In the genomic region with DNA sequence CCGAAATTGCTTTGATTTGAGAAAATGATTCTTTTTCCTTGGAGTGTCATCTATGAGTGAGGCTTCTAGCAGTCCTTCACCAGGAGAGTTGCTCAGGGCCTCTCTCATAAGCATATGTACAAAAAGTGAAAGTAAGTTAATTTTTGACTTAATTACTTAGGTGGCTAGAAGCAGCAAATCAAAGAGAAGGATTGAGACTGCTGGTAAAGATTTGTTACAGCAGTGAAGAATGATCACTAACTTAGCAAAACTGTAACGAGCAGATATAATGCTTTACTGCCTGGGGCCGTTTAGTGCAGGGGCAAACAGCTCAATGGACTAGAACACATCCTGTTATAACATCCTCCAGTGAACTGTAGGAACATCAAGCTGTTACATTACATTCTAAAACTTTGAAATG, we compare ENCODE assay signal across 21 cellular contexts.
DNase-seq lines count a peak whose midpoint lies in the region; ATAC-seq, FAIRE-seq and TF ChIP-seq lines count a peak whose summit lies in the region.
"Had no signal": no experiment of that assay in that cellular context is flagged by ENCODE, and none has a peak within 500 bp of the region (broad histone marks: within the 10 kb centered on the region; RNA-seq: fewer than 3 reads in every experiment).

No MANE protein-coding gene starts in this region.

- no peak for FAIRE-seq in HepG2 (lab: Jason Lieb, UNC)
- FAIRE-seq: A549 had no signal

- H3K14ac ChIP-seq in IMR-90 (replicated peaks; ENCODE audit: low read depth, low read length) = no peak overlapping the region

- no peak overlapping the region for H3K18ac ChIP-seq in IMR-90 (ENCODE audit: low read depth, low read length)

- no peak for DNase-seq in activated CD8-positive, alpha-beta T cell treated with anti-CD3 and anti-CD28 coated beads, Interleukin-2, amount 10 ng/mL, durations not matched to agents 7 days and 5 days
- DNase-seq in activated CD8-positive, alpha-beta T cell treated with anti-CD3 and anti-CD28 coated beads for 36 hours = no peak
- DNase-seq in IMR-90 (no peak), neural progenitor cell (ENCODE audit: low spot score) (no peak), psoas muscle (no peak), HepG2 (ENCODE audit: low spot score) (no peak), T-helper 17 cell (no peak)
- DNase-seq: C1 segment of cervical spinal cord; erythroblast; Kasumi-1; NCI-H1417; NCI-H526 treated with DMSO at 0.1 percent for 48 hours; right lobe of liver; SIG-M5; stimulated activated naive CD8-positive, alpha-beta T cell treated with anti-CD3 and anti-CD28 coated beads, Interleukin-15, Interleukin-2, amounts not matched to agents 100 U/mL and 50 U/mL, for 24 hours; transverse colon had no signal

- peaks cover 5% of the 10 kb centered on the region for H3K4me1 Mint-ChIP-seq in activated CD8-positive, alpha-beta T cell treated with anti-CD3 and anti-CD28 coated beads, Interleukin-2, amount 10 ng/mL, durations not matched to agents 7 days and 5 days (ENCODE audit: low read depth)
- H3K4me1 Mint-ChIP-seq in activated CD8-positive, alpha-beta T cell treated with anti-CD3 and anti-CD28 coated beads for 36 hours (ENCODE audit: low read depth) = peaks cover 7% of the 10 kb centered on the region
- H3K4me1 Mint-ChIP-seq in neural progenitor cell (peaks cover 12% of the 10 kb centered on the region), T-helper 17 cell (peaks cover 13% of the 10 kb centered on the region)

- no peaks in the 10 kb centered on the region for H3K79me1 ChIP-seq in IMR-90 (ENCODE audit: low read depth in 1 of 2, low read length in 2 of 2)

- H3K27me3 ChIP-seq in IMR-90 (ENCODE audit: control insufficient read depth, insufficient read depth, low read length) (no peaks in the 10 kb centered on the region), neural progenitor cell (no peaks in the 10 kb centered on the region), psoas muscle (ENCODE audit: insufficient read depth in 3 of 3, low read length in 2 of 3) (peaks cover 0 to 4% (median 0%) of the 10 kb centered on the region in 3 donors), HepG2 (ENCODE audit: control insufficient read depth in 1 of 2, insufficient read depth in 2 of 2, low read length in 2 of 2) (no peaks in the 10 kb centered on the region; a peak in 1 of 5 replicates)
- H3K27me3 ChIP-seq: gastroesophageal sphincter, right lobe of liver, transverse colon had no signal

- no peak for TF ChIP-seq CTCF in activated CD8-positive, alpha-beta T cell treated with anti-CD3 and anti-CD28 coated beads for 36 hours (IDR thresholded peaks at IDR 0.05)
- TF ChIP-seq CTCF in IMR-90 (conservative IDR thresholded peaks at IDR 0.05; ENCODE audit: low read depth, low read length) (no peak), neural progenitor cell (IDR thresholded peaks at IDR 0.05) (no peak), psoas muscle (IDR thresholded peaks at IDR 0.05) (no peak), HepG2 (CRISPR knock-in tag; IDR thresholded peaks at IDR 0.05) (no peak)

- no peaks in the 10 kb centered on the region for H3K9me3 ChIP-seq in IMR-90 (ENCODE audit: control insufficient read depth, insufficient read depth, low read length)
- no peaks in the 10 kb centered on the region for H3K9me3 ChIP-seq in neural progenitor cell (ENCODE audit: low read depth)
- no peaks in the 10 kb centered on the region for H3K9me3 ChIP-seq in psoas muscle
- H3K9me3 ChIP-seq in HepG2 (ENCODE audit: low read length) = no peaks in the 10 kb centered on the region
- no peaks in the 10 kb centered on the region for H3K9me3 ChIP-seq in T-helper 17 cell (ENCODE audit: control insufficient read depth, low read length, poor library complexity, severe bottlenecking)
- H3K9me3 ChIP-seq: A549, gastroesophageal sphincter, right lobe of liver, transverse colon had no signal

- no peak overlapping the region for H2BK15ac ChIP-seq in IMR-90 (ENCODE audit: low read depth, low read length)

- no peak overlapping the region for H2BK20ac ChIP-seq in IMR-90 (ENCODE audit: low read depth, low read length)

- no peak overlapping the region for H4K5ac ChIP-seq in IMR-90 (ENCODE audit: low read depth, low read length)

- H3K36me3 ChIP-seq in IMR-90 (ENCODE audit: control insufficient read depth, insufficient read depth, low read length) = no peaks in the 10 kb centered on the region
- H3K36me3 ChIP-seq in neural progenitor cell = no peaks in the 10 kb centered on the region
- H3K36me3 ChIP-seq in psoas muscle (ENCODE audit: insufficient read depth in 1 of 2, low read depth in 1 of 2) = peaks cover 0 to 12% of the 10 kb centered on the region in 2 donors
- no peaks in the 10 kb centered on the region for H3K36me3 ChIP-seq in HepG2 (replicated peaks in 1 of 2; ENCODE audit: control insufficient read depth in 1 of 2, insufficient read depth in 2 of 2, low read length in 2 of 2)

- ATAC-seq in activated CD8-positive, alpha-beta T cell treated with anti-CD3 and anti-CD28 coated beads, Interleukin-2, amount 10 ng/mL, durations not matched to agents 7 days and 5 days = no peak
- ATAC-seq in activated CD8-positive, alpha-beta T cell treated with anti-CD3 and anti-CD28 coated beads for 36 hours = no peak
- peak; percentile 74 for ATAC-seq in GM21786 (IDR thresholded peaks at IDR 0.05; ENCODE audit: unreplicated experiment)
- ATAC-seq in IMR-90 (ENCODE audit: low read depth) = no peak
- ATAC-seq in psoas muscle = no peak
- ATAC-seq in HepG2 = no peak
- ATAC-seq in T-helper 17 cell = no peak
- ATAC-seq: A549; activated T-helper 17 cell treated with anti-CD3 and anti-CD28 coated beads, Interleukin-2, amount 50 U/mL, for 72 hours; gastroesophageal sphincter; right lobe of liver; stimulated activated naive CD8-positive, alpha-beta T cell treated with anti-CD3 and anti-CD28 coated beads, Interleukin-15, Interleukin-2, amounts not matched to agents 100 U/mL and 50 U/mL, for 24 hours; WTC11 had no signal

- peak overlapping the region; percentile 9 for H3K27ac Mint-ChIP-seq in activated CD8-positive, alpha-beta T cell treated with anti-CD3 and anti-CD28 coated beads, Interleukin-2, amount 10 ng/mL, durations not matched to agents 7 days and 5 days
- no peak overlapping the region for H3K27ac Mint-ChIP-seq in activated CD8-positive, alpha-beta T cell treated with anti-CD3 and anti-CD28 coated beads for 36 hours
- H3K27ac Mint-ChIP-seq in neural progenitor cell = no peak overlapping the region
- no peak overlapping the region for H3K27ac Mint-ChIP-seq in T-helper 17 cell
- H3K27ac Mint-ChIP-seq: activated T-helper 17 cell treated with anti-CD3 and anti-CD28 coated beads, Interleukin-2, amount 50 U/mL, for 72 hours; WTC11 had no signal

- intact Hi-C loops in activated CD8-positive, alpha-beta T cell treated with anti-CD3 and anti-CD28 coated beads for 36 hours (cut with micrococcal nuclease) = no loop called here
- intact Hi-C loops in IMR-90 (cut with micrococcal nuclease) (no loop called here), psoas muscle (cut with DNase I) (no loop called here), HepG2 (cut with micrococcal nuclease; ENCODE audit: unreplicated experiment) (no loop called here)

- no peak overlapping the region for H4K91ac ChIP-seq in IMR-90 (ENCODE audit: insufficient read depth, low read depth, low read length)

- no peak overlapping the region for H2BK5ac ChIP-seq in IMR-90 (ENCODE audit: low read depth, low read length, poor library complexity, severe bottlenecking)

- no peaks in the 10 kb centered on the region for H3K27me3 Mint-ChIP-seq in activated CD8-positive, alpha-beta T cell treated with anti-CD3 and anti-CD28 coated beads, Interleukin-2, amount 10 ng/mL, durations not matched to agents 7 days and 5 days (ENCODE audit: low read depth)
- no peaks in the 10 kb centered on the region for H3K27me3 Mint-ChIP-seq in activated CD8-positive, alpha-beta T cell treated with anti-CD3 and anti-CD28 coated beads for 36 hours
- H3K27me3 Mint-ChIP-seq in neural progenitor cell (ENCODE audit: insufficient read depth, low read depth) (no peaks in the 10 kb centered on the region), T-helper 17 cell (no peaks in the 10 kb centered on the region)
- H3K27me3 Mint-ChIP-seq: activated T-helper 17 cell treated with anti-CD3 and anti-CD28 coated beads, Interleukin-2, amount 50 U/mL, for 72 hours had no signal

- TF ChIP-seq POLR2A in IMR-90 (IDR thresholded peaks at IDR 0.05; ENCODE audit: low read depth, low read length) (no peak), HepG2 (IDR thresholded peaks at IDR 0.05; ENCODE audit: insufficient read depth in 1 of 2, low read depth in 2 of 2, low read length in 2 of 2) (no peak)

- H3K79me2 ChIP-seq in neural progenitor cell (ENCODE audit: low read depth) (no peaks in the 10 kb centered on the region), HepG2 (ENCODE audit: insufficient read depth, low read length) (no peaks in the 10 kb centered on the region)

- dilution Hi-C loops in IMR-90 (cut with HindIII; ENCODE audit: low sequenced_read_pairs, unreplicated experiment) = no loop called here

- H3K23ac ChIP-seq in IMR-90 (ENCODE audit: low read depth, low read length) = no peak overlapping the region

- H3K36me3 Mint-ChIP-seq in activated CD8-positive, alpha-beta T cell treated with anti-CD3 and anti-CD28 coated beads, Interleukin-2, amount 10 ng/mL, durations not matched to agents 7 days and 5 days (ENCODE audit: low read depth) = peaks cover 75% of the 10 kb centered on the region
- peaks cover 70% of the 10 kb centered on the region for H3K36me3 Mint-ChIP-seq in activated CD8-positive, alpha-beta T cell treated with anti-CD3 and anti-CD28 coated beads for 36 hours (ENCODE audit: low read depth)
- H3K36me3 Mint-ChIP-seq in neural progenitor cell = no peaks in the 10 kb centered on the region
- peaks cover 23% of the 10 kb centered on the region for H3K36me3 Mint-ChIP-seq in T-helper 17 cell (ENCODE audit: low read depth)
- H3K36me3 Mint-ChIP-seq: WTC11 had no signal

- CTCF ChIA-PET in activated CD8-positive, alpha-beta T cell treated with anti-CD3 and anti-CD28 coated beads, Interleukin-2, amount 10 ng/mL, durations not matched to agents 7 days and 5 days (lab: Charles Lee) = interaction anchor here (1.0 to 1.3 kb wide), 2 partner anchors 13 to 33 kb away, joined by 3 read pairs; no protein-coding TSS in a partner anchor
- CTCF ChIA-PET in activated CD8-positive, alpha-beta T cell treated with anti-CD3 and anti-CD28 coated beads for 36 hours (lab: Charles Lee) = no interaction called here
- CTCF ChIA-PET in IMR-90 (lab: Yijun Ruan, JAX) (no interaction called here), HepG2 (lab: Yijun Ruan, JAX; ENCODE audit: low intra/inter-chr PET ratio, low total read pairs) (no interaction called here)

- no peak overlapping the region for H2AFZ ChIP-seq in IMR-90 (replicated peaks; ENCODE audit: low read length, poor library complexity)
- H2AFZ ChIP-seq in neural progenitor cell (replicated peaks) = peak overlapping the region; percentile 55
- H2AFZ ChIP-seq in HepG2 (ENCODE audit: low read length) = no peak overlapping the region

- in situ Hi-C loops in IMR-90 (cut with MboI; ENCODE audit: low sequenced_read_pairs) (no loop called here), HepG2 (cut with HindIII; ENCODE audit: extremely low pct_ligation_motif_present, low pct_unique_long_range_greater_than_20kb) (no loop called here)

- no peak overlapping the region for H2AK9ac ChIP-seq in IMR-90 (replicated peaks; ENCODE audit: low read depth, low read length, poor library complexity)

- H3K56ac ChIP-seq in IMR-90 (ENCODE audit: extremely low read depth, insufficient read depth, low read length) = no peak overlapping the region

- TF ChIP-seq EP300 in HepG2 (IDR thresholded peaks at IDR 0.05; ENCODE audit: low read depth in 2 of 2, low read length in 2 of 2) = no peak
- no peak for TF ChIP-seq EP300 in HepG2 (CRISPR knock-in tag; IDR thresholded peaks at IDR 0.05; ENCODE audit: borderline replicate concordance)

- BruUV-seq in IMR-90 (replicated peaks; lab: Mats Ljungman, UMichigan) = no TSS peak
- no TSS peak for BruUV-seq in HepG2 (replicated peaks; lab: Mats Ljungman, UMichigan)

- no peak overlapping the region for H3K4ac ChIP-seq in IMR-90 (ENCODE audit: low read depth, low read length)

- H4K20me1 ChIP-seq in IMR-90 (ENCODE audit: insufficient read depth, low read length) = no peaks in the 10 kb centered on the region
- H4K20me1 ChIP-seq in neural progenitor cell (ENCODE audit: low read depth) = no peaks in the 10 kb centered on the region
- no peaks in the 10 kb centered on the region for H4K20me1 ChIP-seq in HepG2 (ENCODE audit: insufficient read depth, low read length)

- H3K4me3 Mint-ChIP-seq in activated CD8-positive, alpha-beta T cell treated with anti-CD3 and anti-CD28 coated beads, Interleukin-2, amount 10 ng/mL, durations not matched to agents 7 days and 5 days = no peak overlapping the region
- no peak overlapping the region for H3K4me3 Mint-ChIP-seq in activated CD8-positive, alpha-beta T cell treated with anti-CD3 and anti-CD28 coated beads for 36 hours
- H3K4me3 Mint-ChIP-seq in neural progenitor cell (no peak overlapping the region), T-helper 17 cell (no peak overlapping the region)
- H3K4me3 Mint-ChIP-seq: activated T-helper 17 cell treated with anti-CD3 and anti-CD28 coated beads, Interleukin-2, amount 50 U/mL, for 72 hours; WTC11 had no signal

- no CpG with 5 or more reads among the region's 3 CpGs for WGBS in IMR-90 (ENCODE audit: extremely low coverage in 2 of 2, insufficient read length in 1 of 2), 2 experiments
- WGBS in psoas muscle, 3 donors = 55 to 78% (median 66%) methylated on average over 3 of the region's 3 CpGs
- 14% methylated on average over 3 of the region's 3 CpGs for WGBS in HepG2 (ENCODE audit: low lambda C conversion rate)

- H4K8ac ChIP-seq in IMR-90 (ENCODE audit: low read depth in 2 of 2, low read length in 2 of 2) = no peak overlapping the region

- H3K9me3 Mint-ChIP-seq in activated CD8-positive, alpha-beta T cell treated with anti-CD3 and anti-CD28 coated beads, Interleukin-2, amount 10 ng/mL, durations not matched to agents 7 days and 5 days (ENCODE audit: insufficient read depth) = no peaks in the 10 kb centered on the region
- H3K9me3 Mint-ChIP-seq in activated CD8-positive, alpha-beta T cell treated with anti-CD3 and anti-CD28 coated beads for 36 hours = no peaks in the 10 kb centered on the region
- no peaks in the 10 kb centered on the region for H3K9me3 Mint-ChIP-seq in neural progenitor cell
- H3K9me3 Mint-ChIP-seq: activated T-helper 17 cell treated with anti-CD3 and anti-CD28 coated beads, Interleukin-2, amount 50 U/mL, for 72 hours; WTC11 had no signal

- H3K27ac ChIP-seq in IMR-90 (ENCODE audit: insufficient read depth, low read length) (no peak overlapping the region), neural progenitor cell (no peak overlapping the region), psoas muscle (no peak overlapping the region), HepG2 (ENCODE audit: extremely low read length, insufficient read depth, low read length) (no peak overlapping the region)
- H3K27ac ChIP-seq: A549, gastroesophageal sphincter, right lobe of liver, transverse colon had no signal

- H3K9ac ChIP-seq in IMR-90 (ENCODE audit: low read depth, low read length) (no peak overlapping the region), neural progenitor cell (no peak overlapping the region), HepG2 (ENCODE audit: insufficient read depth, low read depth, low read length) (no peak overlapping the region)

- no peak overlapping the region for H2AK5ac ChIP-seq in IMR-90 (ENCODE audit: low read depth, low read length)

- POLR2A ChIA-PET in activated CD8-positive, alpha-beta T cell treated with anti-CD3 and anti-CD28 coated beads, Interleukin-2, amount 10 ng/mL, durations not matched to agents 7 days and 5 days (lab: Charles Lee) = interaction anchor here (1.0 kb wide), 1 partner anchor 9 kb away, joined by 3 read pairs; no protein-coding TSS in a partner anchor
- POLR2A ChIA-PET in activated CD8-positive, alpha-beta T cell treated with anti-CD3 and anti-CD28 coated beads for 36 hours (lab: Charles Lee) = interaction anchor here (0.6 kb wide), 1 partner anchor 20 kb away, joined by 3 read pairs; no protein-coding TSS in a partner anchor
- POLR2A ChIA-PET in IMR-90 (lab: Charles Lee; ENCODE audit: unreplicated experiment) = no interaction called here
- POLR2A ChIA-PET in HepG2 (lab: Yijun Ruan, JAX) = no interaction called here

- H3K9me1 ChIP-seq in IMR-90 (ENCODE audit: insufficient read depth, low read length) = peaks cover 4% of the 10 kb centered on the region; the same call in 1 of the 2 replicates

- TF ChIP-seq RAD21 in IMR-90 (IDR thresholded peaks at IDR 0.05; ENCODE audit: low read length) (no peak), HepG2 (CRISPR knock-in tag; IDR thresholded peaks at IDR 0.05) (no peak)

- H3K4me3 ChIP-seq in IMR-90 (ENCODE audit: insufficient read depth, low read depth, low read length) (no peak overlapping the region), neural progenitor cell (no peak overlapping the region), psoas muscle (no peak overlapping the region), HepG2 (replicated peaks in 1 of 3; ENCODE audit: insufficient read depth in 1 of 3, low read depth in 2 of 3, low read length in 3 of 3) (no peak overlapping the region)
- H3K4me3 ChIP-seq: A549, gastroesophageal sphincter, right lobe of liver, transverse colon had no signal

- no peak overlapping the region for H2BK120ac ChIP-seq in IMR-90 (ENCODE audit: low read depth, low read length)

- H3F3A ChIP-seq in neural progenitor cell (ENCODE audit: low read depth) = no peaks in the 10 kb centered on the region

- peaks cover 3% of the 10 kb centered on the region for H3K4me1 ChIP-seq in IMR-90 (ENCODE audit: control insufficient read depth, insufficient read depth, low read length)
- peaks cover 7% of the 10 kb centered on the region for H3K4me1 ChIP-seq in neural progenitor cell
- H3K4me1 ChIP-seq in psoas muscle = no peaks in the 10 kb centered on the region
- no peaks in the 10 kb centered on the region for H3K4me1 ChIP-seq in HepG2 (ENCODE audit: insufficient read depth, low read length)
- H3K4me1 ChIP-seq: A549, gastroesophageal sphincter, right lobe of liver had no signal

- peak overlapping the region; percentile 31; the same call in 1 of the 2 replicates for H3K4me2 ChIP-seq in IMR-90 (ENCODE audit: low read depth, low read length)
- no peak overlapping the region for H3K4me2 ChIP-seq in neural progenitor cell
- no peak overlapping the region for H3K4me2 ChIP-seq in HepG2 (ENCODE audit: low read depth, low read length)
- H3K4me2 ChIP-seq: A549 had no signal

Comparison
In these comparisons a context has a peak if more than half of its experiments do, and no peak if none do; other contexts are left out.
1. POLR2A ChIA-PET loops: an anchor here in activated CD8-positive, alpha-beta T cell treated with anti-CD3 and anti-CD28 coated beads, Interleukin-2, amount 10 ng/mL, durations not matched to agents 7 days and 5 days (1.0 kb wide) and activated CD8-positive, alpha-beta T cell treated with anti-CD3 and anti-CD28 coated beads for 36 hours (0.6 kb wide); none called in IMR-90 and HepG2.